11 cellular contexts compared by ENCODE assay signal in genomic region chr6:146289816-146290588, GRCh38.
DNase-seq lines count a peak whose midpoint lies in the region; ATAC-seq and TF ChIP-seq lines count a peak whose summit lies in the region.
"Had no signal": no experiment of that assay in that cellular context is flagged by ENCODE, and none has a peak within 500 bp of the region (broad histone marks: within the 10 kb centered on the region; RNA-seq: fewer than 3 reads in every experiment).

No MANE protein-coding gene starts in this region.

- no peak overlapping the region for H3K4me3 ChIP-seq in BLaER1 treated with 17β-estradiol and CSF1 and Interleukin-3, amounts not matched to agents 10 nM and 100 nM
- H3K4me3 ChIP-seq in brain microvascular endothelial cell (ENCODE audit: low read depth, low read length) = no peak overlapping the region
- H3K4me3 ChIP-seq in right lobe of liver = no peak overlapping the region

- no peak for TF ChIP-seq POLR2A in right lobe of liver (IDR thresholded peaks at IDR 0.05)

- H3K36me3 ChIP-seq in BLaER1 treated with 17β-estradiol and CSF1 and Interleukin-3, amounts not matched to agents 10 nM and 100 nM = no peaks in the 10 kb centered on the region
- no peaks in the 10 kb centered on the region for H3K36me3 ChIP-seq in brain microvascular endothelial cell (replicated peaks)
- H3K36me3 ChIP-seq in right lobe of liver = no peaks in the 10 kb centered on the region

- peaks cover 0 to 23% (median 0%) of the 10 kb centered on the region in 11 experiments; a peak in 5 of 22 replicates for H3K9me3 ChIP-seq in BLaER1 treated with 17β-estradiol and CSF1 and Interleukin-3, amounts not matched to agents 10 nM and 100 nM (replicated peaks in 1 of 11)
- no peaks in the 10 kb centered on the region for H3K9me3 ChIP-seq in right lobe of liver

- ATAC-seq in right lobe of liver = peak; percentile 67 to 91 (median 80)
- no peak for ATAC-seq in GM18520 (IDR thresholded peaks at IDR 0.05; ENCODE audit: unreplicated experiment)
- ATAC-seq: activated T-cell treated with anti-CD3 and anti-CD28 coated beads, Interleukin-2, amount 50 U/mL, for 72 hours had no signal

- intact Hi-C loops in right lobe of liver (cut with DNase I) = no loop called here

- in situ Hi-C loops in brain microvascular endothelial cell (cut with HindIII; ENCODE audit: low pct_ligation_motif_present, low sequenced_read_pairs) = no loop called here

- H3K27me3 ChIP-seq in BLaER1 treated with 17β-estradiol and CSF1 and Interleukin-3, amounts not matched to agents 10 nM and 100 nM = no peaks in the 10 kb centered on the region
- H3K27me3 ChIP-seq in brain microvascular endothelial cell (replicated peaks) (no peaks in the 10 kb centered on the region), right lobe of liver (no peaks in the 10 kb centered on the region)

- TF ChIP-seq CTCF in brain microvascular endothelial cell (IDR thresholded peaks at IDR 0.05; ENCODE audit: low read depth, low read length, missing control alignments) (no peak), right lobe of liver (IDR thresholded peaks at IDR 0.05) (no peak)

- H3K27ac ChIP-seq in BLaER1 treated with 17β-estradiol and CSF1 and Interleukin-3, amounts not matched to agents 10 nM and 100 nM = peak overlapping the region in 9 of 11 experiments; percentile 36 to 84 (median 51); a peak in 15 of 22 replicates
- H3K27ac ChIP-seq in brain microvascular endothelial cell (peak overlapping the region; percentile 25), right lobe of liver (no peak overlapping the region)

- peaks cover 8 to 48% (median 13%) of the 10 kb centered on the region in 10 experiments; a peak in 18 of 20 replicates for H3K4me1 ChIP-seq in BLaER1 treated with 17β-estradiol and CSF1 and Interleukin-3, amounts not matched to agents 10 nM and 100 nM
- peaks cover 0 to 2% (median 0%) of the 10 kb centered on the region in 4 donors for H3K4me1 ChIP-seq in right lobe of liver

- H3K9ac ChIP-seq in BLaER1 treated with 17β-estradiol and CSF1 and Interleukin-3, amounts not matched to agents 10 nM and 100 nM = peak overlapping the region in 3 of 11 experiments; percentile 4 to 50 (median 49); a peak in 4 of 22 replicates

- WGBS in right lobe of liver (ENCODE audit: insufficient coverage, low coverage, low lambda C conversion rate, missing lambda C conversion rate) = 47% methylated on average over 5 of the region's 5 CpGs

- peak overlapping the region in 10 of 11 experiments; percentile 4 to 79 (median 35); a peak in 16 of 22 replicates for H3K4me2 ChIP-seq in BLaER1 treated with 17β-estradiol and CSF1 and Interleukin-3, amounts not matched to agents 10 nM and 100 nM

- DNase-seq in Kasumi-1 (lab: John Stamatoyannopoulos, UW) (peak; percentile 56 to 72), brain microvascular endothelial cell (peak; percentile 88), right lobe of liver (no peak), activated gamma-delta T cell treated with Interleukin-2 at 50 U/mL for 16 hours (no peak)
- DNase-seq in activated naive CD4-positive, alpha-beta T cell treated with Interleukin-2 at 50 U/mL for 16 hours = no peak
- DNase-seq in stimulated activated naive CD4-positive, alpha-beta T cell (lab: John Stamatoyannopoulos, UW) = no peak
- DNase-seq: activated T-cell treated with anti-CD3 and anti-CD28 coated beads, Interleukin-2, amount 50 U/mL, for 72 hours; GDM1; hypothalamus had no signal

- no peaks in the 10 kb centered on the region for H4K20me1 ChIP-seq in BLaER1 treated with 17β-estradiol and CSF1 and Interleukin-3, amounts not matched to agents 10 nM and 100 nM

Comparison
In these comparisons a context has a peak if more than half of its experiments do, and no peak if none do; other contexts are left out.
1. H3K27ac ChIP-seq: peak in BLaER1 treated with 17β-estradiol and CSF1 and Interleukin-3, amounts not matched to agents 10 nM and 100 nM (9 of 11) and brain microvascular endothelial cell (single experiment); none in right lobe of liver (0 of 3).
2. DNase-seq: peak in Kasumi-1 (2 of 2) and brain microvascular endothelial cell (single experiment); none in right lobe of liver (0 of 3), activated naive CD4-positive, alpha-beta T cell treated with Interleukin-2 at 50 U/mL for 16 hours (single experiment), stimulated activated naive CD4-positive, alpha-beta T cell (0 of 6) and activated gamma-delta T cell treated with Interleukin-2 at 50 U/mL for 16 hours (single experiment).